In the genomic region with DNA sequence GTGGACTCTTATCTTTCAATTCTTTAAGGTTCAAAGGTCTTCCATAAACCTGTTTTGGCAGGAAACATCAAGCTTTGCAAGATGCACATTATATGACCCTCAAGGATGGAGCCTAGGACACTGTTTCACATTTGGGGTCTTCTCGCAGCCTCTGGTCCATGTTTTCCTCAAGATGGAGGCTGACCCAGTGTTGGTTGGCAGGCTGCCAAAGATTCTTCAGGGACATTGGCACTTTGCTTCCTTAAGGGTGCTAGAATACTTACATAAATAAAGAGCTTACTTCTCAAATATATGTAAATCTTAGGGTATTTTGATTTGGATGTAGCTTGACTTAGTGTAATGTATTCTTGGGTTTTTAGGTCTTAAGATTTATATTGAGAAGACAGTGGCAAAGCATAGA, we compare ENCODE assay signal across 27 cellular contexts.
"Had no signal": no experiment of that assay in that cellular context is flagged by ENCODE, and none has a peak within 500 bp of the region (broad histone marks: within the 10 kb centered on the region; RNA-seq: fewer than 3 reads in every experiment).

No MANE protein-coding gene starts in this region.

- H3K27ac ChIP-seq: colonic mucosa, epithelial cell of prostate, gastrocnemius medialis, ovary, psoas muscle, skin epidermis, thoracic aorta, tibial nerve, upper lobe of right lung, uterus had no signal

- H3K4me3 ChIP-seq: colonic mucosa, gastrocnemius medialis, lung, ovary, psoas muscle, skin epidermis, thoracic aorta, tibial nerve, upper lobe of right lung, uterus had no signal

- ATAC-seq: esophagus mucosa; gastrocnemius medialis; left lobe of liver; naive thymus-derived CD8-positive, alpha-beta T cell; psoas muscle; right cardiac atrium; stimulated activated naive B cell treated with anti-CD40 and anti-IgM and Interleukin-4, amounts not matched to agents 10 μg/mL and 1 μg/mL and 100 μg/mL, for 72 hours; upper lobe of right lung had no signal

- DNase-seq: colonic mucosa; effector CD8-positive, alpha-beta T cell; endodermal cell; foreskin fibroblast; gastrocnemius medialis; head of caudate nucleus; mesenchymal stem cell; midbrain; naive thymus-derived CD8-positive, alpha-beta T cell; occipital lobe; ovary; posterior cingulate gyrus; psoas muscle; right cardiac atrium; stimulated activated CD4-positive, alpha-beta T cell treated with anti-CD3 and anti-CD28 coated beads, Interleukin-15, amount 100 ng/mL, for 24 hours; stimulated activated CD4-positive, alpha-beta T cell treated with anti-CD3 and anti-CD28 coated beads, Interleukin-2, amount 100 ng/mL, for 48 hours; stimulated activated naive B cell treated with anti-CD40 and anti-IgM and Interleukin-4, amounts not matched to agents 10 μg/mL and 1 μg/mL and 100 μg/mL, for 72 hours; upper lobe of right lung; uterus had no signal

- H3K36me3 ChIP-seq: colonic mucosa, gastrocnemius medialis, ovary, thoracic aorta, tibial nerve, upper lobe of right lung, uterus had no signal

- H3K9me3 ChIP-seq: colonic mucosa, gastrocnemius medialis, ovary, psoas muscle, thoracic aorta, upper lobe of right lung, uterus had no signal

- H3K27me3 ChIP-seq: colonic mucosa, ovary, tibial nerve, upper lobe of right lung, uterus had no signal

- FAIRE-seq: keratinocyte had no signal

- H3K4me1 ChIP-seq: colonic mucosa, gastrocnemius medialis, psoas muscle, tibial nerve, upper lobe of right lung, uterus had no signal
